In genomic region chr10:86363833-86364511, GRCh38 we compare ENCODE assay signal across 11 cellular contexts. TPM values are rescaled to one million over a fixed set of nuclear protein-coding genes. Genes with fewer than 3 reads are reported as not detected.
A peak's percentile ranks its signal among the peaks of the same experiment; 100 is the strongest.
DNase-seq lines count a peak whose midpoint lies in the region; ATAC-seq, FAIRE-seq and TF ChIP-seq lines count a peak whose summit lies in the region.
"Had no signal": no experiment of that assay in that cellular context is flagged by ENCODE, and none has a peak within 500 bp of the region (broad histone marks: within the 10 kb centered on the region; RNA-seq: fewer than 3 reads in every experiment).

No MANE protein-coding gene starts in this region.

- H3K9me3 ChIP-seq in H1 (ENCODE audit: insufficient read depth in 2 of 2, low read depth in 1 of 2, low read length in 1 of 2) (peaks cover 0 to 6% of the 10 kb centered on the region in 2 experiments; a peak in 1 of 4 replicates), neuronal stem cell (replicated peaks in 1 of 2; ENCODE audit: control insufficient read depth in 2 of 2, insufficient read depth in 1 of 2, low read depth in 1 of 2, low read length in 2 of 2) (peaks cover 0 to 10% of the 10 kb centered on the region in 2 donors)

- peaks cover 25% of the 10 kb centered on the region; the same call in 1 of the 2 replicates for H3K23me2 ChIP-seq in H1 (ENCODE audit: low read depth, low read length)

- H3K9ac ChIP-seq in H1 (replicated peaks in 1 of 4; ENCODE audit: extremely low read depth in 1 of 4, low read depth in 3 of 4, low read length in 3 of 4), result no peak overlapping the region; a peak in 1 of 7 replicates
- no peak overlapping the region for H3K9ac ChIP-seq in neuronal stem cell (ENCODE audit: low read depth, low read length, poor library complexity)

- H3K36me3 Mint-ChIP-seq in CD14-positive monocyte, result peaks cover 6 to 13% of the 10 kb centered on the region in 2 donors

- H3K4me2 ChIP-seq in H1 (ENCODE audit: insufficient read depth in 1 of 2, low read depth in 2 of 2, low read length in 2 of 2), result peak overlapping the region; percentile 67 to 91
- H3K4me2 ChIP-seq in neuronal stem cell (ENCODE audit: insufficient read depth, low read length, poor library complexity, severe bottlenecking), result peak overlapping the region; percentile 83

- in situ Hi-C loops in G401 (cut with HindIII; ENCODE audit: low sequenced_read_pairs), result no loop called here

- H3K4me1 Mint-ChIP-seq in CD14-positive monocyte, result peaks cover 31% of the 10 kb centered on the region

- no peak overlapping the region for H2BK20ac ChIP-seq in H1 (ENCODE audit: low read length)

- H2AFZ ChIP-seq in H1 (ENCODE audit: low read length) (no peak overlapping the region), neuronal stem cell (ENCODE audit: low read length) (no peak overlapping the region)

- TF ChIP-seq CTCF in CD14-positive monocyte (IDR thresholded peaks at IDR 0.05) (no peak), GM12872 (IDR thresholded peaks at IDR 0.05; ENCODE audit: insufficient read depth, low read depth, low read length) (peak; percentile 23; the same call in 1 of the 3 replicates), H1 (IDR thresholded peaks at IDR 0.05; ENCODE audit: control extremely low read depth in 1 of 3, insufficient read depth in 1 of 3, low read depth in 1 of 3, low read length in 3 of 3) (no peak)

- H2AK5ac ChIP-seq in H1 (ENCODE audit: low read depth, low read length), result peak overlapping the region; percentile 66; the same call in 1 of the 2 replicates
- peak overlapping the region; percentile 70 for H2AK5ac ChIP-seq in neuronal stem cell (ENCODE audit: low read depth, low read length)

- H2BK5ac ChIP-seq in H1 (ENCODE audit: low read depth, low read length) (no peak overlapping the region), neuronal stem cell (ENCODE audit: low read length) (no peak overlapping the region)

- H3K27me3 Mint-ChIP-seq in CD14-positive monocyte (ENCODE audit: low read depth in 3 of 3), result peaks cover 62 to 75% (median 66%) of the 10 kb centered on the region in 3 donors

- WGBS in H1 (ENCODE audit: extremely low coverage in 1 of 2, insufficient coverage in 1 of 2, insufficient read length in 1 of 2, insufficient replicate concordance in 2 of 2, low coverage in 1 of 2, low lambda C conversion rate in 2 of 2, missing lambda C conversion rate in 1 of 2), 2 experiments, result 28% methylated on average over 30 of the region's 30 CpGs; no CpG with 5 or more reads in 1 of the 2 experiments
- no CpG with 5 or more reads among the region's 30 CpGs for WGBS in neuronal stem cell (ENCODE audit: extremely low coverage in 2 of 2, insufficient read length in 2 of 2, insufficient replicate concordance in 1 of 2), 2 donors

- H2BK120ac ChIP-seq in H1 (replicated peaks; ENCODE audit: low read depth, low read length), result no peak overlapping the region
- H2BK120ac ChIP-seq in neuronal stem cell (ENCODE audit: low read depth, low read length), result no peak overlapping the region

- no peak overlapping the region for H4K5ac ChIP-seq in H1 (ENCODE audit: insufficient read length, low read depth, low read length)

- H3K9me3 Mint-ChIP-seq in CD14-positive monocyte, result peaks cover 0 to 24% (median 9%) of the 10 kb centered on the region in 7 donors
- H3K9me3 Mint-ChIP-seq: stimulated activated naive CD8-positive, alpha-beta T cell treated with anti-CD3 and anti-CD28 coated beads, Interleukin-15, Interleukin-2, amounts not matched to agents 100 ng/mL and 50 ng/mL, for 24 hours had no signal

- no peak for TF ChIP-seq EP300 in H1 (IDR thresholded peaks at IDR 0.05; ENCODE audit: borderline replicate concordance in 1 of 2, low read depth in 2 of 2, low read length in 2 of 2)

- H3K27me3 ChIP-seq in H1 (replicated peaks in 1 of 4; ENCODE audit: control insufficient read depth in 3 of 4, extremely low read depth in 1 of 4, insufficient read depth in 3 of 4, low read length in 3 of 4) (peaks cover 62 to 77% (median 75%) of the 10 kb centered on the region in 4 experiments), neuronal stem cell (ENCODE audit: control insufficient read depth in 3 of 3, insufficient read depth in 3 of 3, low read depth in 1 of 3, low read length in 3 of 3) (peaks cover 43 to 92% (median 67%) of the 10 kb centered on the region in 3 experiments)

- no peak overlapping the region; the same call in 1 of the 2 replicates for H4K8ac ChIP-seq in H1 (ENCODE audit: extremely low read depth, insufficient read depth, low read length)
- H4K8ac ChIP-seq in neuronal stem cell (ENCODE audit: low read depth, low read length), result no peak overlapping the region

- H3K27ac ChIP-seq in H1 (ENCODE audit: low read depth, low read length) (no peak overlapping the region), neuronal stem cell (replicated peaks; ENCODE audit: low read length) (no peak overlapping the region)

- H4K20me1 ChIP-seq in H1 (replicated peaks in 1 of 2; ENCODE audit: control insufficient read depth in 1 of 2, insufficient read depth in 2 of 2, low read length in 2 of 2), result peaks cover 17 to 19% of the 10 kb centered on the region in 2 experiments

- TF ChIP-seq POLR2A in H1 (IDR thresholded peaks at IDR 0.05; ENCODE audit: control extremely low read depth in 1 of 2, low read depth in 2 of 2, low read length in 2 of 2), result no peak

- H3K36me3 ChIP-seq in H1 (ENCODE audit: control insufficient read depth in 2 of 4, insufficient read depth in 4 of 4, low read length in 3 of 4), result no peaks in the 10 kb centered on the region
- H3K36me3 ChIP-seq in neuronal stem cell (replicated peaks in 1 of 2; ENCODE audit: control insufficient read depth in 2 of 2, insufficient read depth in 2 of 2, low read length in 2 of 2), result no peaks in the 10 kb centered on the region

- intact Hi-C loops in CD14-positive monocyte (cut with micrococcal nuclease), result no loop called here

- H2BK12ac ChIP-seq in H1 (ENCODE audit: low read depth, low read length), result peak overlapping the region; percentile 85; the same call in 1 of the 2 replicates
- H2BK12ac ChIP-seq in neuronal stem cell (ENCODE audit: low read length), result peak overlapping the region; percentile 5

- H3K4me3 Mint-ChIP-seq in CD14-positive monocyte, result peak overlapping the region in 1 of 2 donors; percentile 87
- H3K4me3 Mint-ChIP-seq: stimulated activated naive CD8-positive, alpha-beta T cell treated with anti-CD3 and anti-CD28 coated beads, Interleukin-15, Interleukin-2, amounts not matched to agents 100 ng/mL and 50 ng/mL, for 24 hours had no signal

- POLR2A ChIA-PET in H1 (lab: Charles Lee; ENCODE audit: partially characterized antibody), result interaction anchor here (0.9 to 1.3 kb wide), 2 partner anchors 15 to 26 kb away, joined by 3 to 4 read pairs; no protein-coding TSS in a partner anchor

- H4K91ac ChIP-seq in H1 (replicated peaks; ENCODE audit: insufficient read length, low read length), result peak overlapping the region; percentile 34
- H4K91ac ChIP-seq in neuronal stem cell (ENCODE audit: low read depth, low read length, poor library complexity), result no peak overlapping the region

- H3K4me3 ChIP-seq in H1 (ENCODE audit: extremely low read depth in 1 of 4, insufficient read depth in 2 of 4, low read depth in 3 of 4, low read length in 4 of 4) (peak overlapping the region; percentile 45 to 59 (median 54)), neuronal stem cell (ENCODE audit: low read length in 2 of 2) (peak overlapping the region in 1 of 2 donors; percentile 72)

- H2BK15ac ChIP-seq in H1 (ENCODE audit: low read length), result no peak overlapping the region; the same call in 1 of the 2 replicates
- no peak overlapping the region for H2BK15ac ChIP-seq in neuronal stem cell (ENCODE audit: low read length)

- CTCF ChIA-PET in H1 (lab: Charles Lee; ENCODE audit: partially characterized antibody), result interaction anchor here (0.7 to 25.6 kb wide), 20 partner anchors 3 to 268 kb away, joined by 3 to 498 read pairs (median 3); partner anchors contain the start of gene GRID1

- no peak overlapping the region for H3K14ac ChIP-seq in H1 (ENCODE audit: insufficient read length)
- peak overlapping the region; percentile 82 for H3K14ac ChIP-seq in neuronal stem cell (ENCODE audit: low read length)

- no peak overlapping the region for H3K56ac ChIP-seq in H1 (replicated peaks; ENCODE audit: insufficient read length, low read depth, low read length)

- no peak overlapping the region for H3K27ac Mint-ChIP-seq in CD14-positive monocyte
- H3K27ac Mint-ChIP-seq: stimulated activated naive CD8-positive, alpha-beta T cell treated with anti-CD3 and anti-CD28 coated beads, Interleukin-15, Interleukin-2, amounts not matched to agents 100 ng/mL and 50 ng/mL, for 24 hours had no signal

- H3K18ac ChIP-seq in H1 (ENCODE audit: extremely low read depth, low read length) (peak overlapping the region; percentile 2; the same call in 1 of the 2 replicates), neuronal stem cell (ENCODE audit: low read length) (peak overlapping the region; percentile 52)

- no peaks in the 10 kb centered on the region for H3K79me2 ChIP-seq in H1 (ENCODE audit: control insufficient read depth in 1 of 2, insufficient read depth in 2 of 2, low read length in 2 of 2)

- FAIRE-seq in H1 (lab: Jason Lieb, UNC), result no peak

- H3K23ac ChIP-seq in H1 (ENCODE audit: insufficient read length) (no peak overlapping the region), neuronal stem cell (ENCODE audit: low read depth, low read length, poor library complexity) (peak overlapping the region; percentile 96)

- H3K79me1 ChIP-seq in H1 (ENCODE audit: low read depth, low read length) (no peaks in the 10 kb centered on the region), neuronal stem cell (ENCODE audit: low read depth, low read length) (no peaks in the 10 kb centered on the region)

- no peak for TF ChIP-seq RAD21 in H1 (IDR thresholded peaks at IDR 0.05 in 1 of 2, conservative IDR thresholded peaks at IDR 0.05 in 1 of 2; ENCODE audit: low read depth in 2 of 2, low read length in 2 of 2)

- peaks cover 0 to 34% (median 23%) of the 10 kb centered on the region in 4 experiments; a peak in 6 of 7 replicates for H3K4me1 ChIP-seq in H1 (replicated peaks in 1 of 4; ENCODE audit: control insufficient read depth in 3 of 4, insufficient read depth in 4 of 4, low read length in 3 of 4)
- H3K4me1 ChIP-seq in neuronal stem cell (ENCODE audit: control insufficient read depth in 2 of 2, insufficient read depth in 1 of 2, low read depth in 1 of 2, low read length in 2 of 2), result peaks cover 0 to 18% of the 10 kb centered on the region in 2 donors

- ATAC-seq in GM18909 (IDR thresholded peaks at IDR 0.05; ENCODE audit: poor library complexity, unreplicated experiment) (no peak), GM18498 (IDR thresholded peaks at IDR 0.05; ENCODE audit: unreplicated experiment) (no peak)

- DNase-seq in CD14-positive monocyte (ENCODE audit: low spot score), result peak; percentile 37
- DNase-seq in H1 (ENCODE audit: low read depth in 1 of 2, low spot score in 2 of 2), result no peak
- DNase-seq in neuronal stem cell (ENCODE audit: low spot score), result no peak
- no peak for DNase-seq in G401 (ENCODE audit: low spot score)
- DNase-seq: activated CD4-positive, alpha-beta T cell treated with anti-CD3 and anti-CD28 coated beads for 4 hours; NCI-H2081 treated with DMSO at 0.1 percent for 48 hours; SIG-M5 had no signal

- no peak overlapping the region for H3K4ac ChIP-seq in H1 (replicated peaks; ENCODE audit: insufficient read length, low read depth, low read length)
- H3K4ac ChIP-seq in neuronal stem cell (ENCODE audit: low read length), result no peak overlapping the region

RNA-seq across cellular contexts. Expression of gene GRID1, which starts 2.6 kb away (rescaled TPM):
- polyA plus RNA-seq in CD14-positive monocyte (not detected), H1 (2011; rRNA removed) (0.30 and 0.31 TPM in 2 replicates)
- 0.15 and 0.22 TPM in 2 replicates for total RNA-seq in H1 (2021; fragmentation: NEBNext Ultra II Directional; extraction: Animal tissue kit (Norgen Biotek cat#: 25700))
- polyA plus RNA-seq in H1 (2011; cell fraction: cytosol; rRNA removed), result 0.21 TPM
- polyA plus RNA-seq in H1 (2011; cell fraction: nucleus; rRNA removed), result 0.34 TPM
- polyA plus RNA-seq in H1 (2012, experiment 1 of 2), result 0.24 to 0.65 TPM (median 0.29 TPM) in 4 replicates
- polyA plus RNA-seq in H1 (2012, experiment 2 of 2), result 0.18 TPM
- polyA plus RNA-seq in H1 (2013, experiment 1 of 2), result 0.32 TPM
- 0.39 TPM for polyA plus RNA-seq in H1 (2013, experiment 2 of 2)
- 0.88 and 1.3 TPM in 2 replicates for polyA minus RNA-seq in H1 (2011; rRNA and poly(A)+ RNA removed)
- polyA minus RNA-seq in H1 (2011; cell fraction: cytosol; rRNA and poly(A)+ RNA removed), result 0.37 TPM
- polyA minus RNA-seq in H1 (2011; cell fraction: nucleus; rRNA and poly(A)+ RNA removed), result 2.6 TPM
- polyA plus RNA-seq in neuronal stem cell (2013, experiment 1 of 2), result 0.70 TPM
- 0.89 TPM for polyA plus RNA-seq in neuronal stem cell (2013, experiment 2 of 2)
- 0.17 TPM in 1 of 2 replicates, not detected in the other for total RNA-seq in G401 (2014; rRNA removed; shearing (Covaris generic))
